19 cellular contexts compared by ENCODE assay signal in the genomic region with DNA sequence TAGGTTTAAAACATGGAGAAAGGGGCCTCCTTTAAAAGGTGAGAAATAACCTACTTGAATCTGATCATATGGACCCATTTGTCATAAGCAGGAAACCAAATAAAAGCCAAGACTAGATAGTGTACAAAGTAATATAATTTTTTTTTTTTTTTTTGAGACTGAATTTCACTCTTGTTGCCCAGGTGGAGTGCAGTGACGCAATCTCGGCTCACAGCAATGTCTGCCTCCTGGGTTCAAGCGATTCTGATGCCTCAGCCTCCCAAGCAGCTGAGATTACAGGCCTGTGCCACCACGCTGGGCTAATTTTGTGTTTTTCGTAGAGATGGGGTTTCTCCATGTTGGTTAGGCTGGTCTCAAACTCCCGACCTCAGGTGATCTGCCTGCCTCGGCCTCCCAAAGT.
A peak's percentile ranks its signal among the peaks of the same experiment; 100 is the strongest.
DNase-seq lines count a peak whose midpoint lies in the region; ATAC-seq, FAIRE-seq and TF ChIP-seq lines count a peak whose summit lies in the region.
"Had no signal": no experiment of that assay in that cellular context is flagged by ENCODE, and none has a peak within 500 bp of the region (broad histone marks: within the 10 kb centered on the region; RNA-seq: fewer than 3 reads in every experiment).

No MANE protein-coding gene starts in this region.

- no peak overlapping the region for H3K9ac ChIP-seq in mammary epithelial cell (ENCODE audit: insufficient read depth, low read length)
- H3K9ac ChIP-seq in HepG2 (ENCODE audit: insufficient read depth, low read depth, low read length) = no peak overlapping the region

- no peaks in the 10 kb centered on the region for H3K9me3 Mint-ChIP-seq in MCF 10A (ENCODE audit: unreplicated experiment)
- H3K9me3 Mint-ChIP-seq: HFFc6 had no signal

- H4K20me1 ChIP-seq in mammary epithelial cell (ENCODE audit: insufficient read depth, low read length) (no peaks in the 10 kb centered on the region), HepG2 (ENCODE audit: insufficient read depth, low read length) (no peaks in the 10 kb centered on the region)

- dilution Hi-C loops in mammary epithelial cell (cut with HindIII; ENCODE audit: low sequenced_read_pairs) = no loop called here

- CTCF ChIA-PET in MCF 10A (lab: Yijun Ruan, JAX) = interaction anchor here (1.2 kb wide), 1 partner anchor 255 kb away, joined by 3 read pairs; no protein-coding TSS in a partner anchor
- CTCF ChIA-PET in mammary epithelial cell (lab: Charles Lee; ENCODE audit: low non-redundant PET) = no interaction called here
- CTCF ChIA-PET in HepG2 (lab: Yijun Ruan, JAX; ENCODE audit: low intra/inter-chr PET ratio, low total read pairs) = no interaction called here

- no peak overlapping the region for H3K4me3 Mint-ChIP-seq in MCF 10A (ENCODE audit: unreplicated experiment)
- H3K4me3 Mint-ChIP-seq: HFFc6, IgD-negative memory B cell had no signal

- H3K79me2 ChIP-seq in mammary epithelial cell (ENCODE audit: insufficient read depth, low read length) = no peaks in the 10 kb centered on the region
- no peaks in the 10 kb centered on the region for H3K79me2 ChIP-seq in HepG2 (ENCODE audit: insufficient read depth, low read length)

- H3K27ac ChIP-seq in breast epithelium = peak overlapping the region; percentile 50 to 73
- no peak overlapping the region for H3K27ac ChIP-seq in mammary epithelial cell (ENCODE audit: insufficient read depth, low read depth, low read length)
- H3K27ac ChIP-seq in HepG2 (ENCODE audit: extremely low read length, insufficient read depth, low read length) = no peak overlapping the region
- peak overlapping the region in 3 of 4 donors; percentile 26 to 72 (median 57) for H3K27ac ChIP-seq in upper lobe of left lung
- H3K27ac ChIP-seq in foreskin keratinocyte = no peak overlapping the region
- H3K27ac ChIP-seq: 22Rv1, HL-60 had no signal

- no peak overlapping the region for H3K27ac Mint-ChIP-seq in MCF 10A (ENCODE audit: low read depth, unreplicated experiment)
- H3K27ac Mint-ChIP-seq: HFFc6, IgD-negative memory B cell had no signal

- POLR2A ChIA-PET in MCF 10A (lab: Yijun Ruan, JAX) = interaction anchor here (0.5 to 1.4 kb wide), 2 partner anchors 24 to 90 kb away, joined by 3 to 4 read pairs; a partner anchor contains a TSS
- POLR2A ChIA-PET in HepG2 (lab: Yijun Ruan, JAX) = no interaction called here

- H3K4me1 ChIP-seq in breast epithelium = peaks cover 0 to 5% of the 10 kb centered on the region in 2 donors
- H3K4me1 ChIP-seq in mammary epithelial cell (ENCODE audit: insufficient read depth, low read length) = peaks cover 12% of the 10 kb centered on the region
- no peaks in the 10 kb centered on the region for H3K4me1 ChIP-seq in HepG2 (ENCODE audit: insufficient read depth, low read length)
- peaks cover 21 to 43% (median 28%) of the 10 kb centered on the region in 4 donors for H3K4me1 ChIP-seq in upper lobe of left lung
- H3K4me1 ChIP-seq in foreskin keratinocyte = no peaks in the 10 kb centered on the region
- H3K4me1 ChIP-seq in BE2C = no peaks in the 10 kb centered on the region

- ATAC-seq in HepG2 = no peak
- no peak for ATAC-seq in upper lobe of left lung (ENCODE audit: low FRiP score in 2 of 2)
- no peak for ATAC-seq in HG03442 (IDR thresholded peaks at IDR 0.05; ENCODE audit: unreplicated experiment)
- ATAC-seq in foreskin keratinocyte = no peak

- 36% methylated on average over 7 of the region's 7 CpGs for WGBS in mammary epithelial cell (ENCODE audit: low coverage, missing lambda C conversion rate)
- WGBS in HepG2 (ENCODE audit: low lambda C conversion rate) = 91% methylated on average over 7 of the region's 7 CpGs
- 91 to 92% methylated on average over 7 of the region's 7 CpGs for WGBS in upper lobe of left lung, 2 donors

- TF ChIP-seq CTCF in breast epithelium (IDR thresholded peaks at IDR 0.05) = no peak
- no peak for TF ChIP-seq CTCF in MCF 10A (IDR thresholded peaks at IDR 0.05; ENCODE audit: unreplicated experiment)
- TF ChIP-seq CTCF in mammary epithelial cell (conservative IDR thresholded peaks at IDR 0.05 in 1 of 2, IDR thresholded peaks at IDR 0.05 in 1 of 2; ENCODE audit: extremely low read depth in 1 of 2, insufficient read depth in 1 of 2, low read depth in 1 of 2, low read length in 2 of 2) = no peak
- no peak for TF ChIP-seq CTCF in HepG2 (CRISPR knock-in tag; IDR thresholded peaks at IDR 0.05)
- TF ChIP-seq CTCF in upper lobe of left lung (IDR thresholded peaks at IDR 0.05) = no peak
- no peak for TF ChIP-seq CTCF in foreskin keratinocyte (conservative IDR thresholded peaks at IDR 0.05)
- no peak for TF ChIP-seq CTCF in BE2C (IDR thresholded peaks at IDR 0.05; ENCODE audit: low read depth, low read length)

- in situ Hi-C loops in mammary epithelial cell (cut with MboI; ENCODE audit: low sequenced_read_pairs in 2 of 2) = no loop called here
- in situ Hi-C loops in HepG2 (cut with HindIII; ENCODE audit: extremely low pct_ligation_motif_present, low pct_unique_long_range_greater_than_20kb) = no loop called here

- no TSS peak for BruUV-seq in MCF 10A (replicated peaks; lab: Mats Ljungman, UMichigan)
- BruUV-seq in mammary epithelial cell (replicated peaks; lab: Mats Ljungman, UMichigan) = no TSS peak
- no TSS peak for BruUV-seq in HepG2 (replicated peaks; lab: Mats Ljungman, UMichigan)

- no peaks in the 10 kb centered on the region for H3K27me3 ChIP-seq in breast epithelium
- no peaks in the 10 kb centered on the region for H3K27me3 ChIP-seq in mammary epithelial cell (ENCODE audit: insufficient read depth, low read length)
- no peaks in the 10 kb centered on the region for H3K27me3 ChIP-seq in HepG2 (ENCODE audit: control insufficient read depth in 1 of 2, insufficient read depth in 2 of 2, low read length in 2 of 2)
- no peaks in the 10 kb centered on the region for H3K27me3 ChIP-seq in upper lobe of left lung
- no peaks in the 10 kb centered on the region for H3K27me3 ChIP-seq in foreskin keratinocyte
- H3K27me3 ChIP-seq in BE2C = no peaks in the 10 kb centered on the region

- intact Hi-C loops in breast epithelium (cut with DNase I; ENCODE audit: low total_unique reads) (no loop called here), MCF 10A (cut with micrococcal nuclease) (no loop called here), mammary epithelial cell (cut with micrococcal nuclease) (no loop called here), HepG2 (cut with micrococcal nuclease; ENCODE audit: unreplicated experiment) (no loop called here)

- peaks cover 12% of the 10 kb centered on the region for H3K4me1 Mint-ChIP-seq in MCF 10A (ENCODE audit: insufficient read depth, unreplicated experiment)

- no peak for TF ChIP-seq POLR2A in breast epithelium (IDR thresholded peaks at IDR 0.05)
- TF ChIP-seq POLR2A in HepG2 (IDR thresholded peaks at IDR 0.05; ENCODE audit: insufficient read depth in 1 of 2, low read depth in 2 of 2, low read length in 2 of 2) = no peak
- no peak for TF ChIP-seq POLR2A in upper lobe of left lung (IDR thresholded peaks at IDR 0.05)

- DNase-seq in breast epithelium (ENCODE audit: low spot score in 2 of 2) = no peak
- DNase-seq in MCF 10A (ENCODE audit: unreplicated experiment) = no peak
- no peak for DNase-seq in mammary epithelial cell
- DNase-seq in HepG2 (ENCODE audit: low spot score) = no peak
- DNase-seq in upper lobe of left lung = no peak
- no peak for DNase-seq in foreskin keratinocyte
- DNase-seq in BE2C = no peak
- DNase-seq: DMS79 treated with DMSO at 0.1 percent for 48 hours, H7, HFFc6, NCI-H2081 treated with DMSO at 0.1 percent for 48 hours, NCI-H510A, NCI-H774, OCI-M1, SIG-M5 had no signal

- H3K36me3 ChIP-seq in breast epithelium (no peaks in the 10 kb centered on the region), mammary epithelial cell (ENCODE audit: insufficient read depth, low read length) (no peaks in the 10 kb centered on the region), HepG2 (replicated peaks in 1 of 2; ENCODE audit: control insufficient read depth in 1 of 2, insufficient read depth in 2 of 2, low read length in 2 of 2) (peaks cover 0 to 1% of the 10 kb centered on the region in 2 experiments; a peak in 1 of 5 replicates), upper lobe of left lung (no peaks in the 10 kb centered on the region), BE2C (no peaks in the 10 kb centered on the region)

- H3K4me2 ChIP-seq in mammary epithelial cell (ENCODE audit: insufficient read depth, low read depth, low read length) = no peak overlapping the region
- H3K4me2 ChIP-seq in HepG2 (ENCODE audit: low read depth, low read length) = no peak overlapping the region

- no peak for TF ChIP-seq EP300 in HepG2 (IDR thresholded peaks at IDR 0.05; ENCODE audit: low read depth in 2 of 2, low read length in 2 of 2)
- no peak for TF ChIP-seq EP300 in HepG2 (CRISPR knock-in tag; IDR thresholded peaks at IDR 0.05; ENCODE audit: borderline replicate concordance)
- TF ChIP-seq EP300 in upper lobe of left lung (IDR thresholded peaks at IDR 0.05) = no peak

- H3K27me3 Mint-ChIP-seq in MCF 10A (ENCODE audit: insufficient read depth, unreplicated experiment) = no peaks in the 10 kb centered on the region

- H2AFZ ChIP-seq in mammary epithelial cell (ENCODE audit: low read depth, low read length) (peak overlapping the region; percentile 88), HepG2 (ENCODE audit: low read length) (no peak overlapping the region)

- H3K36me3 Mint-ChIP-seq in MCF 10A (ENCODE audit: insufficient read depth, unreplicated experiment) = peaks cover 6% of the 10 kb centered on the region

- H3K4me3 ChIP-seq in breast epithelium = no peak overlapping the region
- H3K4me3 ChIP-seq in mammary epithelial cell (replicated peaks in 1 of 3; ENCODE audit: insufficient read depth in 1 of 3, low read depth in 2 of 3, low read length in 3 of 3) = no peak overlapping the region
- no peak overlapping the region for H3K4me3 ChIP-seq in HepG2 (replicated peaks in 1 of 3; ENCODE audit: insufficient read depth in 1 of 3, low read depth in 2 of 3, low read length in 3 of 3)
- H3K4me3 ChIP-seq in upper lobe of left lung = no peak overlapping the region
- no peak overlapping the region for H3K4me3 ChIP-seq in BE2C (ENCODE audit: low read depth, low read length)

- H3K9me3 ChIP-seq in breast epithelium (no peaks in the 10 kb centered on the region), mammary epithelial cell (replicated peaks; ENCODE audit: insufficient read depth, low read length) (no peaks in the 10 kb centered on the region), HepG2 (ENCODE audit: low read length) (no peaks in the 10 kb centered on the region), upper lobe of left lung (no peaks in the 10 kb centered on the region), BE2C (no peaks in the 10 kb centered on the region)

- no peak for TF ChIP-seq RAD21 in HepG2 (CRISPR knock-in tag; IDR thresholded peaks at IDR 0.05)

- FAIRE-seq in HepG2 (lab: Jason Lieb, UNC) = peak; percentile 32

TF ChIP-seq in HepG2, 621 proteins besides CTCF, POLR2A, EP300 and RAD21:
- TF ChIP-seq BRD4 (CRISPR knock-in tag; IDR thresholded peaks at IDR 0.05) (no peak), CEBPB (IDR thresholded peaks at IDR 0.05; ENCODE audit: borderline replicate concordance, low read depth, low read length) (peak; percentile 58; the same call in 1 of the 2 replicates)

Comparison
In these comparisons a context has a peak if more than half of its experiments do, and no peak if none do; other contexts are left out.
1. H3K27ac ChIP-seq: peak in breast epithelium (2 of 2) and upper lobe of left lung (3 of 4); none in mammary epithelial cell (single experiment), HepG2 (single experiment) and foreskin keratinocyte (single experiment).